ENCODE assay signal across 19 cellular contexts in the genomic region with DNA sequence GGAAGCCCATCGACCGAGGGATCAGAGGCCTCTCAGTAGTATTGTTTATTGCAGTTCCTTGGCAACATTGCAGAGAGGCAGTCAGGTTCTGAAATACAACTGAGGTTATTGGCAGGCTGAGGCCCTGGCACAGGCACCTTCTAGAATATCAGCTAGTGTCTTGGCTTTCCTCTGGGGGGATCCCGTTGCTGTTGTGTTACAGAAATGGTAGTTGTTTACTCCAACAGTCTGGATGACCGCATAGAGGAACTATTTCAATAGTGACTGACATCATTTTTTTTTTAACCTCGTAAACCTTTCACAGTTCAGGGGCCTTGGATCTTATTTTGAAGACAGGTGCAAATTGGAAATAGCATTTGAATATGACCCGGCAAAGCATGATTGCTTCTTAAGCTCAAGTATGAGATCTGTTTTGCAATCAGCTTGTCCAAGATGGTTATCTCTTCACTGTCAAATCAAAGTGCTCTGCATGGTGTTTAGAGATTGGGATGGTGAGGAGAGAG.
DNase-seq lines count a peak whose midpoint lies in the region; ATAC-seq, FAIRE-seq and TF ChIP-seq lines count a peak whose summit lies in the region.
"Had no signal": no experiment of that assay in that cellular context is flagged by ENCODE, and none has a peak within 500 bp of the region (broad histone marks: within the 10 kb centered on the region; RNA-seq: fewer than 3 reads in every experiment).

No MANE protein-coding gene starts in this region.

- H3K4me3 Mint-ChIP-seq in neural crest cell, result no peak overlapping the region
- no peak overlapping the region for H3K4me3 Mint-ChIP-seq in effector memory CD8-positive, alpha-beta T cell
- H3K4me3 Mint-ChIP-seq: H9 had no signal

- TF ChIP-seq EP300 in A549 (IDR thresholded peaks at IDR 0.05) (no peak), gastroesophageal sphincter (IDR thresholded peaks at IDR 0.05) (no peak)

- peaks cover 8% of the 10 kb centered on the region for H3K36me3 Mint-ChIP-seq in neural crest cell (ENCODE audit: low read depth)
- H3K36me3 Mint-ChIP-seq in effector memory CD8-positive, alpha-beta T cell (ENCODE audit: insufficient read depth), result peaks cover 9% of the 10 kb centered on the region

- H3K4me1 ChIP-seq in A549 (peaks cover 47% of the 10 kb centered on the region), SJSA1 (replicated peaks) (peaks cover 28% of the 10 kb centered on the region), gastroesophageal sphincter (peaks cover 0 to 20% (median 12%) of the 10 kb centered on the region in 3 donors)

- POLR2A ChIA-PET in A549 (lab: Yijun Ruan, JAX), result interaction anchor here (0.8 kb wide), 1 partner anchor 145 kb away, joined by 3 read pairs; no protein-coding TSS in a partner anchor

- H3K27me3 ChIP-seq in SJSA1 (replicated peaks), result no peaks in the 10 kb centered on the region
- H3K27me3 ChIP-seq in gastroesophageal sphincter, result no peaks in the 10 kb centered on the region
- H3K27me3 ChIP-seq: left lung, suprapubic skin had no signal

- TF ChIP-seq CTCF in A549 (IDR thresholded peaks at IDR 0.05), result no peak
- TF ChIP-seq CTCF in gastroesophageal sphincter (IDR thresholded peaks at IDR 0.05), result no peak
- no peak for TF ChIP-seq CTCF in neural crest cell (conservative IDR thresholded peaks at IDR 0.05)
- no peak for TF ChIP-seq CTCF in omental fat pad (IDR thresholded peaks at IDR 0.05)

- H3K36me3 ChIP-seq in SJSA1 (peaks cover 83% of the 10 kb centered on the region), gastroesophageal sphincter (peaks cover 0 to 86% of the 10 kb centered on the region in 2 donors)

- peak overlapping the region; percentile 55 to 69; a peak in 3 of 6 replicates for H3K27ac ChIP-seq in A549
- H3K27ac ChIP-seq in SJSA1, result peak overlapping the region; percentile 59
- peak overlapping the region in 3 of 4 donors; percentile 48 to 70 (median 57) for H3K27ac ChIP-seq in gastroesophageal sphincter
- H3K27ac ChIP-seq: HL-60, suprapubic skin had no signal

- peak overlapping the region; percentile 36 for H3K27ac Mint-ChIP-seq in neural crest cell (ENCODE audit: unreplicated experiment)
- H3K27ac Mint-ChIP-seq in effector memory CD8-positive, alpha-beta T cell, result no peak overlapping the region

- no peak for TF ChIP-seq RAD21 in A549 (conservative IDR thresholded peaks at IDR 0.05 in 1 of 2, IDR thresholded peaks at IDR 0.05 in 1 of 2)

- WGBS in A549 (ENCODE audit: missing lambda C conversion rate), result 77% methylated on average over 6 of the region's 6 CpGs
- WGBS in gastroesophageal sphincter (ENCODE audit: low coverage in 1 of 2), 2 donors, result 40 to 42% methylated on average over 6 of the region's 6 CpGs

- H3K4me3 ChIP-seq in A549, result no peak overlapping the region
- H3K4me3 ChIP-seq in SJSA1, result no peak overlapping the region
- H3K4me3 ChIP-seq in gastroesophageal sphincter, result no peak overlapping the region
- H3K4me3 ChIP-seq: left lung, suprapubic skin had no signal

- no peaks in the 10 kb centered on the region for H3K9me3 ChIP-seq in A549
- no peaks in the 10 kb centered on the region for H3K9me3 ChIP-seq in SJSA1 (replicated peaks)
- H3K9me3 ChIP-seq in gastroesophageal sphincter, result no peaks in the 10 kb centered on the region
- H3K9me3 ChIP-seq: left lung, suprapubic skin had no signal

- ATAC-seq in A549 (no peak), gastroesophageal sphincter (peak; percentile 45), omental fat pad (ENCODE audit: low FRiP score) (no peak)
- ATAC-seq in effector memory CD8-positive, alpha-beta T cell (replicated peaks), result no peak
- ATAC-seq: left lung had no signal

- no peak for DNase-seq in A549 (ENCODE audit: low read depth in 1 of 2, low spot score in 1 of 2)
- DNase-seq in SJSA1 (ENCODE audit: low read depth in 1 of 2, low spot score in 2 of 2), result peak in 1 of 2 experiments; percentile 12
- DNase-seq in neural crest cell (ENCODE audit: low read depth, low spot score), result no peak
- DNase-seq in effector memory CD8-positive, alpha-beta T cell, result no peak
- DNase-seq in Kasumi-1 (lab: John Stamatoyannopoulos, UW), result no peak
- DNase-seq in NCI-H510A (lab: John Stamatoyannopoulos, UW), result no peak
- DNase-seq in omental fat pad (ENCODE audit: low spot score), result no peak
- DNase-seq: ACHN; activated CD4-positive, alpha-beta T cell treated with anti-CD3 and anti-CD28 coated beads for 1 hour; effector CD8-positive, alpha-beta T cell; H9; left lung; NCI-H187; RPMI8226; stimulated activated CD4-positive, alpha-beta T cell treated with anti-CD3 and anti-CD28 coated beads, Interleukin-2, amount 100 ng/mL, for 48 hours had no signal

- no peak overlapping the region for H3K4me2 ChIP-seq in A549

- no peak for FAIRE-seq in A549 (lab: Jason Lieb, UNC)
- FAIRE-seq: G401.6 had no signal

- no peaks in the 10 kb centered on the region for H3K27me3 Mint-ChIP-seq in neural crest cell (ENCODE audit: low read depth)
- H3K27me3 Mint-ChIP-seq in effector memory CD8-positive, alpha-beta T cell, result peaks cover 0 to 4% of the 10 kb centered on the region in 2 donors

- TF ChIP-seq POLR2A in A549 (IDR thresholded peaks at IDR 0.05; ENCODE audit: low read length), result no peak
- no peak for TF ChIP-seq POLR2A in gastroesophageal sphincter (IDR thresholded peaks at IDR 0.05)

- CTCF ChIA-PET in A549 (lab: Yijun Ruan, JAX), result interaction anchor here (1.0 to 2.4 kb wide), 6 partner anchors 9 to 271 kb away, joined by 3 to 12 read pairs (median 4); no protein-coding TSS in a partner anchor

- H3K4me1 Mint-ChIP-seq in neural crest cell, result no peaks in the 10 kb centered on the region
- no peaks in the 10 kb centered on the region for H3K4me1 Mint-ChIP-seq in effector memory CD8-positive, alpha-beta T cell (ENCODE audit: low read depth in 2 of 2)
- H3K4me1 Mint-ChIP-seq: H9 had no signal

- no peaks in the 10 kb centered on the region for H3K9me3 Mint-ChIP-seq in neural crest cell
- no peaks in the 10 kb centered on the region for H3K9me3 Mint-ChIP-seq in effector memory CD8-positive, alpha-beta T cell
- H3K9me3 Mint-ChIP-seq: H9 had no signal

TF ChIP-seq in A549, 52 proteins besides CTCF, POLR2A, EP300 and RAD21 (continues in another document):
- TF ChIP-seq TP53 (CRISPR knock-in tag; IDR thresholded peaks at IDR 0.05) (no peak), HEYL (CRISPR knock-in tag; IDR thresholded peaks at IDR 0.05) (no peak), SMC3 (IDR thresholded peaks at IDR 0.05) (no peak), CHD4 (IDR thresholded peaks at IDR 0.05; ENCODE audit: borderline replicate concordance) (no peak), NPAS2 (CRISPR knock-in tag; IDR thresholded peaks at IDR 0.05; ENCODE audit: borderline replicate concordance) (no peak), SREBF2 (IDR thresholded peaks at IDR 0.05) (no peak), FOSL2 (IDR thresholded peaks at IDR 0.05) (no peak), FOSL2 (CRISPR knock-in tag; IDR thresholded peaks at IDR 0.05) (no peak), MAZ (IDR thresholded peaks at IDR 0.05; ENCODE audit: borderline replicate concordance, low read depth, low read length) (no peak), KDM1A (IDR thresholded peaks at IDR 0.05; ENCODE audit: low read depth) (no peak), BHLHE40 (IDR thresholded peaks at IDR 0.05; ENCODE audit: low read depth, low read length) (no peak)
- TF ChIP-seq, protein P1, sequence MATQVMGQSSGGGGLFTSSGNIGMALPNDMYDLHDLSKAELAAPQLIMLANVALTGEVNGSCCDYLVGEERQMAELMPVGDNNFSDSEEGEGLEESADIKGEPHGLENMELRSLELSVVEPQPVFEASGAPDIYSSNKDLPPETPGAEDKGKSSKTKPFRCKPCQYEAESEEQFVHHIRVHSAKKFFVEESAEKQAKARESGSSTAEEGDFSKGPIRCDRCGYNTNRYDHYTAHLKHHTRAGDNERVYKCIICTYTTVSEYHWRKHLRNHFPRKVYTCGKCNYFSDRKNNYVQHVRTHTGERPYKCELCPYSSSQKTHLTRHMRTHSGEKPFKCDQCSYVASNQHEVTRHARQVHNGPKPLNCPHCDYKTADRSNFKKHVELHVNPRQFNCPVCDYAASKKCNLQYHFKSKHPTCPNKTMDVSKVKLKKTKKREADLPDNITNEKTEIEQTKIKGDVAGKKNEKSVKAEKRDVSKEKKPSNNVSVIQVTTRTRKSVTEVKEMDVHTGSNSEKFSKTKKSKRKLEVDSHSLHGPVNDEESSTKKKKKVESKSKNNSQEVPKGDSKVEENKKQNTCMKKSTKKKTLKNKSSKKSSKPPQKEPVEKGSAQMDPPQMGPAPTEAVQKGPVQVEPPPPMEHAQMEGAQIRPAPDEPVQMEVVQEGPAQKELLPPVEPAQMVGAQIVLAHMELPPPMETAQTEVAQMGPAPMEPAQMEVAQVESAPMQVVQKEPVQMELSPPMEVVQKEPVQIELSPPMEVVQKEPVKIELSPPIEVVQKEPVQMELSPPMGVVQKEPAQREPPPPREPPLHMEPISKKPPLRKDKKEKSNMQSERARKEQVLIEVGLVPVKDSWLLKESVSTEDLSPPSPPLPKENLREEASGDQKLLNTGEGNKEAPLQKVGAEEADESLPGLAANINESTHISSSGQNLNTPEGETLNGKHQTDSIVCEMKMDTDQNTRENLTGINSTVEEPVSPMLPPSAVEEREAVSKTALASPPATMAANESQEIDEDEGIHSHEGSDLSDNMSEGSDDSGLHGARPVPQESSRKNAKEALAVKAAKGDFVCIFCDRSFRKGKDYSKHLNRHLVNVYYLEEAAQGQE (IDR thresholded peaks at IDR 0.05), result no peak
- TF ChIP-seq, protein P2, sequence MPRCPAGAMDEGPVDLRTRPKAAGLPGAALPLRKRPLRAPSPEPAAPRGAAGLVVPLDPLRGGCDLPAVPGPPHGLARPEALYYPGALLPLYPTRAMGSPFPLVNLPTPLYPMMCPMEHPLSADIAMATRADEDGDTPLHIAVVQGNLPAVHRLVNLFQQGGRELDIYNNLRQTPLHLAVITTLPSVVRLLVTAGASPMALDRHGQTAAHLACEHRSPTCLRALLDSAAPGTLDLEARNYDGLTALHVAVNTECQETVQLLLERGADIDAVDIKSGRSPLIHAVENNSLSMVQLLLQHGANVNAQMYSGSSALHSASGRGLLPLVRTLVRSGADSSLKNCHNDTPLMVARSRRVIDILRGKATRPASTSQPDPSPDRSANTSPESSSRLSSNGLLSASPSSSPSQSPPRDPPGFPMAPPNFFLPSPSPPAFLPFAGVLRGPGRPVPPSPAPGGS (IDR thresholded peaks at IDR 0.05), result no peak
- TF ChIP-seq, protein P3, sequence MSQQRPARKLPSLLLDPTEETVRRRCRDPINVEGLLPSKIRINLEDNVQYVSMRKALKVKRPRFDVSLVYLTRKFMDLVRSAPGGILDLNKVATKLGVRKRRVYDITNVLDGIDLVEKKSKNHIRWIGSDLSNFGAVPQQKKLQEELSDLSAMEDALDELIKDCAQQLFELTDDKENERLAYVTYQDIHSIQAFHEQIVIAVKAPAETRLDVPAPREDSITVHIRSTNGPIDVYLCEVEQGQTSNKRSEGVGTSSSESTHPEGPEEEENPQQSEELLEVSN (IDR thresholded peaks at IDR 0.05; ENCODE audit: borderline replicate concordance, low read depth), result no peak
